ENCODE assay signal across 1 cellular context in genomic region chr12:122974274-122974891, GRCh38.
TF ChIP-seq lines count a peak whose summit lies in the region.

No MANE protein-coding gene starts in this region.

TF ChIP-seq in GM23338, 12 proteins besides CTCF, POLR2A, EP300 and RAD21 (continued from another document):
- TF ChIP-seq REST (IDR thresholded peaks at IDR 0.05; ENCODE audit: unreplicated experiment) (no peak), EZH2 (IDR thresholded peaks at IDR 0.05; ENCODE audit: low read depth, unreplicated experiment) (no peak), NANOG (IDR thresholded peaks at IDR 0.05; ENCODE audit: borderline replicate concordance) (no peak), JUNB (IDR thresholded peaks at IDR 0.05; ENCODE audit: unreplicated experiment) (peak; percentile 86), EZH2phosphoT487 (IDR thresholded peaks at IDR 0.05; ENCODE audit: unreplicated experiment) (no peak)
